8 cellular contexts compared by ENCODE assay signal in genomic region chr14:81990312-81990761, GRCh38.
DNase-seq lines count a peak whose midpoint lies in the region; ATAC-seq and TF ChIP-seq lines count a peak whose summit lies in the region.

No MANE protein-coding gene starts in this region.

- no peak for TF ChIP-seq POLR2A in stomach (IDR thresholded peaks at IDR 0.05)

- H3K27ac ChIP-seq in KMS-11 (no peak overlapping the region), SJCRH30 (no peak overlapping the region), colonic mucosa (no peak overlapping the region), stomach (no peak overlapping the region)

- H3K27me3 ChIP-seq in KMS-11 (ENCODE audit: insufficient read depth, low read depth) (no peaks in the 10 kb centered on the region), SJCRH30 (no peaks in the 10 kb centered on the region), colonic mucosa (no peaks in the 10 kb centered on the region), stomach (peaks cover 0 to 4% (median 0%) of the 10 kb centered on the region in 3 donors)

- H3K9me3 ChIP-seq in SJCRH30 (replicated peaks), result no peaks in the 10 kb centered on the region
- no peaks in the 10 kb centered on the region for H3K9me3 ChIP-seq in colonic mucosa
- H3K9me3 ChIP-seq in stomach, result no peaks in the 10 kb centered on the region

- peak; percentile 65 for ATAC-seq in GM21367 (IDR thresholded peaks at IDR 0.05; ENCODE audit: unreplicated experiment)

- intact Hi-C loops in colonic mucosa (cut with DNase I) (no loop called here), stomach (cut with DNase I; ENCODE audit: low total_unique reads) (no loop called here)

- DNase-seq in Daoy (ENCODE audit: low read depth), result peak; percentile 19
- DNase-seq in SJCRH30, result peak; percentile 7 to 74
- DNase-seq in colonic mucosa, result peak; percentile 40
- DNase-seq in lung microvascular endothelial cell (ENCODE audit: low read depth in 2 of 2), result peak; percentile 58 to 72
- peak; percentile 45 for DNase-seq in stomach
- no peak for DNase-seq in amniotic stem cell (lab: John Stamatoyannopoulos, UW)

- no peak overlapping the region for H3K4me3 ChIP-seq in KMS-11 (IDR thresholded peaks at IDR 0.05; ENCODE audit: insufficient read depth, low read depth, low read length)
- H3K4me3 ChIP-seq in SJCRH30, result no peak overlapping the region
- H3K4me3 ChIP-seq in colonic mucosa, result no peak overlapping the region
- no peak overlapping the region for H3K4me3 ChIP-seq in stomach

- H3K9ac ChIP-seq in KMS-11, result no peak overlapping the region
- H3K9ac ChIP-seq in colonic mucosa (ENCODE audit: low read depth in 2 of 2, low read length in 2 of 2), result no peak overlapping the region

- 10 to 18% (median 10%) methylated on average over 7 of the region's 7 CpGs for WGBS in stomach, 5 donors

- TF ChIP-seq CTCF in KMS-11 (conservative IDR thresholded peaks at IDR 0.05; ENCODE audit: low read depth, low read length), result peak; percentile 75
- TF ChIP-seq CTCF in colonic mucosa (IDR thresholded peaks at IDR 0.05), result peak; percentile 78
- TF ChIP-seq CTCF in stomach (IDR thresholded peaks at IDR 0.05), result peak in 5 of 7 experiments; percentile 74 to 83 (median 80)

- TF ChIP-seq EP300 in stomach (IDR thresholded peaks at IDR 0.05), result no peak

- H3K4me2 ChIP-seq in KMS-11, result no peak overlapping the region

- H3K4me1 ChIP-seq in KMS-11 (ENCODE audit: low read depth, poor library complexity, severe bottlenecking) (no peaks in the 10 kb centered on the region), SJCRH30 (no peaks in the 10 kb centered on the region), colonic mucosa (no peaks in the 10 kb centered on the region), stomach (no peaks in the 10 kb centered on the region)

- H3K36me3 ChIP-seq in KMS-11 (ENCODE audit: insufficient read depth), result no peaks in the 10 kb centered on the region
- no peaks in the 10 kb centered on the region for H3K36me3 ChIP-seq in SJCRH30
- no peaks in the 10 kb centered on the region for H3K36me3 ChIP-seq in colonic mucosa
- H3K36me3 ChIP-seq in stomach, result no peaks in the 10 kb centered on the region

- no peaks in the 10 kb centered on the region for H3K79me2 ChIP-seq in KMS-11 (ENCODE audit: insufficient read depth, low read depth)

- H4K20me1 ChIP-seq in KMS-11 (ENCODE audit: insufficient read depth), result no peaks in the 10 kb centered on the region

- no peak overlapping the region for H2AFZ ChIP-seq in KMS-11 (ENCODE audit: low read depth)
